In the genomic region with DNA sequence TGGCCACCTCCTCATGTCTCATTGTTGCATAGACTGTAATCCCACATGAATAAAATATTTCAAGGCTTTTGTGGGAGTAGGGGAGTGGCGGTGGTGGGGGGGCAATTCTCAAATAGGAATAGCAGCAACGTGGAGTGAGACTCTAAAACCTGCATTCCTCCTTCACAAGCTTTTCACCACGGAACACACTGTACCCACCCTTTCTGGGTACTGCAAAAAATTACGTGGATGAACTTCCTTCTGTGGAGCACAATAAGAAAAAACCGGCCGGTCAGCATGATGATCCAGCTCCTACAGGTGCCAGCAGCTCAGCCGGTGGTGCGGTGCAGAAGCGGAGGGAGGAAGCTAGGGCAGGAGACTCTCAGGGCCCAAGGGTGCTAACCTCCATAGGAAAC, we compare ENCODE assay signal across 9 cellular contexts. TPM values are rescaled to one million over a fixed set of nuclear protein-coding genes. Genes with fewer than 3 reads are reported as not detected.
DNase-seq lines count a peak whose midpoint lies in the region; ATAC-seq and TF ChIP-seq lines count a peak whose summit lies in the region.
"Had no signal": no experiment of that assay in that cellular context is flagged by ENCODE, and none has a peak within 500 bp of the region (broad histone marks: within the 10 kb centered on the region; RNA-seq: fewer than 3 reads in every experiment).

No MANE protein-coding gene starts in this region.

- no peaks in the 10 kb centered on the region for H3K36me3 Mint-ChIP-seq in activated CD4-positive, alpha-beta T cell treated with anti-CD3 and anti-CD28 coated beads, Interleukin-2, amount 10 ng/mL, durations not matched to agents 24 days and 14 days (ENCODE audit: low read depth)
- H3K36me3 Mint-ChIP-seq in activated CD8-positive, alpha-beta T cell treated with anti-CD3 and anti-CD28 coated beads, Interleukin-2, amount 10 ng/mL, durations not matched to agents 7 days and 5 days (ENCODE audit: low read depth): no peaks in the 10 kb centered on the region

- H3K36me3 ChIP-seq in left lung: no peaks in the 10 kb centered on the region

- H3K27ac ChIP-seq in left lung (peak overlapping the region in 1 of 2 donors; percentile 72), temporal lobe (ENCODE audit: low read depth, low read length) (peak overlapping the region; percentile 78)

- no peak overlapping the region for H3K27ac Mint-ChIP-seq in activated CD4-positive, alpha-beta T cell treated with anti-CD3 and anti-CD28 coated beads, Interleukin-2, amount 10 ng/mL, durations not matched to agents 24 days and 14 days
- no peak overlapping the region for H3K27ac Mint-ChIP-seq in activated CD8-positive, alpha-beta T cell treated with anti-CD3 and anti-CD28 coated beads, Interleukin-2, amount 10 ng/mL, durations not matched to agents 7 days and 5 days

- H3K9me3 Mint-ChIP-seq in activated CD4-positive, alpha-beta T cell treated with anti-CD3 and anti-CD28 coated beads, Interleukin-2, amount 10 ng/mL, durations not matched to agents 24 days and 14 days: no peaks in the 10 kb centered on the region
- H3K9me3 Mint-ChIP-seq in activated CD8-positive, alpha-beta T cell treated with anti-CD3 and anti-CD28 coated beads, Interleukin-2, amount 10 ng/mL, durations not matched to agents 7 days and 5 days (ENCODE audit: insufficient read depth): no peaks in the 10 kb centered on the region

- no peak for TF ChIP-seq CTCF in left lung (IDR thresholded peaks at IDR 0.05)

- H3K4me1 ChIP-seq in left lung: peaks cover 8 to 33% of the 10 kb centered on the region in 2 donors

- no peaks in the 10 kb centered on the region for H3K9me3 ChIP-seq in left lung

- peaks cover 17% of the 10 kb centered on the region for H3K4me1 Mint-ChIP-seq in activated CD4-positive, alpha-beta T cell treated with anti-CD3 and anti-CD28 coated beads, Interleukin-2, amount 10 ng/mL, durations not matched to agents 24 days and 14 days
- H3K4me1 Mint-ChIP-seq in activated CD8-positive, alpha-beta T cell treated with anti-CD3 and anti-CD28 coated beads, Interleukin-2, amount 10 ng/mL, durations not matched to agents 7 days and 5 days (ENCODE audit: low read depth): peaks cover 14% of the 10 kb centered on the region

- ATAC-seq in activated CD8-positive, alpha-beta T cell treated with anti-CD3 and anti-CD28 coated beads, Interleukin-2, amount 10 ng/mL, durations not matched to agents 7 days and 5 days: no peak
- peak; percentile 11 for ATAC-seq in left lung
- no peak for ATAC-seq in HG02973 (IDR thresholded peaks at IDR 0.05; ENCODE audit: unreplicated experiment)

- CTCF ChIA-PET in activated CD8-positive, alpha-beta T cell treated with anti-CD3 and anti-CD28 coated beads, Interleukin-2, amount 10 ng/mL, durations not matched to agents 7 days and 5 days (lab: Charles Lee): interaction anchor here (1.0 to 1.4 kb wide), 4 partner anchors 13 to 39 kb away, joined by 3 to 7 read pairs (median 4); a partner anchor contains a TSS

- DNase-seq in activated CD4-positive, alpha-beta T cell treated with anti-CD3 and anti-CD28 coated beads, Interleukin-2, amount 10 ng/mL, durations not matched to agents 24 days and 14 days: no peak
- DNase-seq in activated CD4-positive, alpha-beta T cell treated with anti-CD3 and anti-CD28 coated beads for 4 hours: no peak
- DNase-seq in activated CD8-positive, alpha-beta T cell treated with anti-CD3 and anti-CD28 coated beads, Interleukin-2, amount 10 ng/mL, durations not matched to agents 7 days and 5 days: no peak
- DNase-seq in left lung: peak in 1 of 2 donors; percentile 46
- DNase-seq in HuH-7 (ENCODE audit: low spot score): no peak
- DNase-seq in T1000 (lab: John Stamatoyannopoulos, UW): no peak
- DNase-seq: small intestine had no signal

- H3K27me3 ChIP-seq in left lung: no peaks in the 10 kb centered on the region

- peak overlapping the region in 1 of 2 donors; percentile 82 for H3K4me3 ChIP-seq in left lung

- POLR2A ChIA-PET in activated CD8-positive, alpha-beta T cell treated with anti-CD3 and anti-CD28 coated beads, Interleukin-2, amount 10 ng/mL, durations not matched to agents 7 days and 5 days (lab: Charles Lee): no interaction called here

- intact Hi-C loops in activated CD4-positive, alpha-beta T cell treated with anti-CD3 and anti-CD28 coated beads, Interleukin-2, amount 10 ng/mL, durations not matched to agents 24 days and 14 days (cut with micrococcal nuclease): loop anchor here (2.0 kb wide), 1 partner anchor 56 kb away; no protein-coding TSS in a partner anchor
- intact Hi-C loops in left lung (cut with DNase I): no loop called here

- H3K4me3 Mint-ChIP-seq in activated CD4-positive, alpha-beta T cell treated with anti-CD3 and anti-CD28 coated beads, Interleukin-2, amount 10 ng/mL, durations not matched to agents 24 days and 14 days: peak overlapping the region; percentile 97
- H3K4me3 Mint-ChIP-seq in activated CD8-positive, alpha-beta T cell treated with anti-CD3 and anti-CD28 coated beads, Interleukin-2, amount 10 ng/mL, durations not matched to agents 7 days and 5 days: peak overlapping the region; percentile 82

- peaks cover 50% of the 10 kb centered on the region for H3K27me3 Mint-ChIP-seq in activated CD4-positive, alpha-beta T cell treated with anti-CD3 and anti-CD28 coated beads, Interleukin-2, amount 10 ng/mL, durations not matched to agents 24 days and 14 days
- peaks cover 58% of the 10 kb centered on the region for H3K27me3 Mint-ChIP-seq in activated CD8-positive, alpha-beta T cell treated with anti-CD3 and anti-CD28 coated beads, Interleukin-2, amount 10 ng/mL, durations not matched to agents 7 days and 5 days (ENCODE audit: low read depth)

RNA-seq across cellular contexts. Expression of a gene that starts 0.9 kb away (rescaled TPM):
- 10.6 and 10.9 TPM in 2 replicates for total RNA-seq in activated CD4-positive, alpha-beta T cell treated with anti-CD3 and anti-CD28 coated beads, Interleukin-2, amount 10 ng/mL, durations not matched to agents 24 days and 14 days
- total RNA-seq in activated CD8-positive, alpha-beta T cell treated with anti-CD3 and anti-CD28 coated beads, Interleukin-2, amount 10 ng/mL, durations not matched to agents 7 days and 5 days: 1 to 10 TPM; 2.5 to 3.7 TPM
- total RNA-seq in left lung: 10 to 100 TPM; 43.2 to 47.6 TPM
- total RNA-seq in temporal lobe: 60.2 TPM

RNA-seq across cellular contexts. Expression of a gene that starts 19.9 kb away (rescaled TPM):
- 2.4 and 2.8 TPM in 2 replicates for total RNA-seq in activated CD4-positive, alpha-beta T cell treated with anti-CD3 and anti-CD28 coated beads, Interleukin-2, amount 10 ng/mL, durations not matched to agents 24 days and 14 days
- total RNA-seq in activated CD8-positive, alpha-beta T cell treated with anti-CD3 and anti-CD28 coated beads, Interleukin-2, amount 10 ng/mL, durations not matched to agents 7 days and 5 days: 1 to 10 TPM; 9.1 TPM
- 10 to 100 TPM; 14.1 to 22.1 TPM for total RNA-seq in left lung
- total RNA-seq in temporal lobe: 36.4 TPM
